10 cellular contexts compared by ENCODE assay signal in genomic region chr20:34415079-34415478, GRCh38.
DNase-seq lines count a peak whose midpoint lies in the region; ATAC-seq and TF ChIP-seq lines count a peak whose summit lies in the region.
"Had no signal": no experiment of that assay in that cellular context is flagged by ENCODE, and none has a peak within 500 bp of the region (broad histone marks: within the 10 kb centered on the region; RNA-seq: fewer than 3 reads in every experiment).

No MANE protein-coding gene starts in this region.

- DNase-seq in GM13977 (ENCODE audit: low spot score) (peak; percentile 15), RWPE2 (ENCODE audit: low spot score) (no peak), NCI-H187 treated with DMSO at 0.1 percent for 48 hours (lab: John Stamatoyannopoulos, UW) (no peak)
- no peak for DNase-seq in stimulated activated CD4-positive, alpha-beta T cell treated with anti-CD3 and anti-CD28 coated beads, Interleukin-2, amount 100 ng/mL, for 24 hours
- DNase-seq: NCI-H1930 had no signal

- H3K9me3 ChIP-seq in RWPE2 (ENCODE audit: severe bottlenecking), result no peaks in the 10 kb centered on the region
- no peaks in the 10 kb centered on the region for H3K9me3 ChIP-seq in muscle layer of duodenum (ENCODE audit: control insufficient read depth in 1 of 2, low read length in 2 of 2)
- H3K9me3 ChIP-seq: breast epithelium had no signal

- peak; percentile 78 for ATAC-seq in HG02759 (IDR thresholded peaks at IDR 0.05; ENCODE audit: unreplicated experiment)
- 0 out of 3 replicates have a peak, but pooled peaks have one; percentile 10 for ATAC-seq in RWPE2 (ENCODE audit: low read depth)
- ATAC-seq in HG03196 (IDR thresholded peaks at IDR 0.05; ENCODE audit: unreplicated experiment), result no peak
- no peak for ATAC-seq in GM18517 (IDR thresholded peaks at IDR 0.05; ENCODE audit: unreplicated experiment)

- H3K36me3 ChIP-seq in RWPE2 (ENCODE audit: low read depth), result peaks cover 89% of the 10 kb centered on the region
- peaks cover 20 to 26% of the 10 kb centered on the region in 2 donors for H3K36me3 ChIP-seq in muscle layer of duodenum (ENCODE audit: control insufficient read depth in 1 of 2, insufficient read depth in 2 of 2, low read length in 2 of 2)

- in situ Hi-C loops in GM13977 (cut with MboI; ENCODE audit: low pct_unique_long_range_greater_than_20kb, low sequenced_read_pairs, unreplicated experiment), result no loop called here

- peak overlapping the region; percentile 0 for H3K27ac ChIP-seq in RWPE2 (ENCODE audit: poor library complexity, severe bottlenecking)
- H3K27ac ChIP-seq in muscle layer of duodenum (ENCODE audit: low read length), result peak overlapping the region; percentile 54

- H3K4me3 ChIP-seq in RWPE2 (ENCODE audit: severe bottlenecking), result no peak overlapping the region
- no peak overlapping the region for H3K4me3 ChIP-seq in muscle layer of duodenum (ENCODE audit: low read depth in 1 of 2, low read length in 2 of 2)
- H3K4me3 ChIP-seq: breast epithelium had no signal

- peaks cover 5% of the 10 kb centered on the region for H3K4me1 ChIP-seq in RWPE2 (ENCODE audit: insufficient read depth, poor library complexity, severe bottlenecking)
- H3K4me1 ChIP-seq in muscle layer of duodenum (ENCODE audit: control insufficient read depth in 1 of 2, insufficient read depth in 2 of 2, low read length in 2 of 2), result peaks cover 0 to 6% of the 10 kb centered on the region in 2 donors
- H3K4me1 ChIP-seq: breast epithelium had no signal

- no peak for TF ChIP-seq CTCF in GM13977 (IDR thresholded peaks at IDR 0.05; ENCODE audit: extremely low read depth, insufficient read depth, missing control alignments)
- TF ChIP-seq CTCF in RWPE2 (IDR thresholded peaks at IDR 0.05; ENCODE audit: poor library complexity, severe bottlenecking), result no peak

- H3K27me3 ChIP-seq in RWPE2 (ENCODE audit: insufficient read depth, poor library complexity, severe bottlenecking) (no peaks in the 10 kb centered on the region), muscle layer of duodenum (ENCODE audit: low read depth, low read length) (no peaks in the 10 kb centered on the region)
- H3K27me3 ChIP-seq: breast epithelium had no signal

Comparison
In these comparisons a context has a peak if more than half of its experiments do, and no peak if none do; other contexts are left out.
1. ATAC-seq: peak in HG02759 (single experiment) and RWPE2 (single experiment); none in HG03196 (single experiment) and GM18517 (single experiment).